ENCODE assay signal across 1 cellular context in the genomic region with DNA sequence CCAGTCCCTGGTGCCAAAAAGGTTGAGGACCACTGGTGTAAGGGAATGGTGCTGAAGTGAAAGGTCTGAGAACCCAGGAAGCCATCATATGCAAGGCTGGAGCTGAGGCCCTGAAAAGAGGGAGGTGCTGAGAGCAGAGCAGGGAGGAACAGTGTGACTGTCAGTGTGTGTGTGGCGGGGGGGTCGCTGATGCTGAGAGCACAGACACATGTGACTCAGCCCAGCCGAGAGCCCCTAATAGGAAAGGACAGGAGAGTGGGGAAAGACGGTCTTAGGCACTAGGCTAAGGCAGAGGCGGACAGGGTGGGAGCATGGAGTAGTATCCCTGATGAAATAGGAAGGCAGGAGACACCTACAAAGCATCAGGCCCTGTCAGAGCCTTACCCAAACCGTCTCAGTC.
TF ChIP-seq lines count a peak whose summit lies in the region.

No MANE protein-coding gene starts in this region.

TF ChIP-seq in neural cell, 6 proteins besides CTCF, POLR2A, EP300 and RAD21 (continued from another document):
- TF ChIP-seq, protein P1, sequence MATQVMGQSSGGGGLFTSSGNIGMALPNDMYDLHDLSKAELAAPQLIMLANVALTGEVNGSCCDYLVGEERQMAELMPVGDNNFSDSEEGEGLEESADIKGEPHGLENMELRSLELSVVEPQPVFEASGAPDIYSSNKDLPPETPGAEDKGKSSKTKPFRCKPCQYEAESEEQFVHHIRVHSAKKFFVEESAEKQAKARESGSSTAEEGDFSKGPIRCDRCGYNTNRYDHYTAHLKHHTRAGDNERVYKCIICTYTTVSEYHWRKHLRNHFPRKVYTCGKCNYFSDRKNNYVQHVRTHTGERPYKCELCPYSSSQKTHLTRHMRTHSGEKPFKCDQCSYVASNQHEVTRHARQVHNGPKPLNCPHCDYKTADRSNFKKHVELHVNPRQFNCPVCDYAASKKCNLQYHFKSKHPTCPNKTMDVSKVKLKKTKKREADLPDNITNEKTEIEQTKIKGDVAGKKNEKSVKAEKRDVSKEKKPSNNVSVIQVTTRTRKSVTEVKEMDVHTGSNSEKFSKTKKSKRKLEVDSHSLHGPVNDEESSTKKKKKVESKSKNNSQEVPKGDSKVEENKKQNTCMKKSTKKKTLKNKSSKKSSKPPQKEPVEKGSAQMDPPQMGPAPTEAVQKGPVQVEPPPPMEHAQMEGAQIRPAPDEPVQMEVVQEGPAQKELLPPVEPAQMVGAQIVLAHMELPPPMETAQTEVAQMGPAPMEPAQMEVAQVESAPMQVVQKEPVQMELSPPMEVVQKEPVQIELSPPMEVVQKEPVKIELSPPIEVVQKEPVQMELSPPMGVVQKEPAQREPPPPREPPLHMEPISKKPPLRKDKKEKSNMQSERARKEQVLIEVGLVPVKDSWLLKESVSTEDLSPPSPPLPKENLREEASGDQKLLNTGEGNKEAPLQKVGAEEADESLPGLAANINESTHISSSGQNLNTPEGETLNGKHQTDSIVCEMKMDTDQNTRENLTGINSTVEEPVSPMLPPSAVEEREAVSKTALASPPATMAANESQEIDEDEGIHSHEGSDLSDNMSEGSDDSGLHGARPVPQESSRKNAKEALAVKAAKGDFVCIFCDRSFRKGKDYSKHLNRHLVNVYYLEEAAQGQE (IDR thresholded peaks at IDR 0.05; ENCODE audit: borderline replicate concordance), result no peak
- TF ChIP-seq SMC3 (conservative IDR thresholded peaks at IDR 0.05; ENCODE audit: poor library complexity), result no peak
- no peak for TF ChIP-seq MXI1 (conservative IDR thresholded peaks at IDR 0.05; ENCODE audit: poor library complexity, severe bottlenecking)
